ENCODE assay signal across 26 cellular contexts in the genomic region with DNA sequence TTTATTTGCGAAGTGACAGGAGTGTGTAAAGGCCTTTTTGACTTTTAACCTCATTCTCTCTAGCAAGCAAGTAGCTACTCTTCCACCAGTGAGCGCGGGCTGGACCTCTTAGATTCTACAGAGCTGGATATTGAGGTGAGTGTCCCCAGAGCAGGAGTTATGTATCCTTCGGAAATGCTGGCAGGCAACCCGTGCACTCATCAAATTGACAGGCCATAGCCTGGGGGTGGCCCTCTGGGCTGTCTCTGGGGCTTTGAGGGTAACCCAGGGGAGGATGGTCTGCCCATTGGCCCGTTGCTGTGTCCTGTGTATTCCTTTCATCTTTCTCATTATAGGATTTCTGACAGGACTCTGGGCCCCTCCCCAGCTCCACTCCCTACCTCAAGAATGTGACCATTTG. TPM values are rescaled to one million over a fixed set of nuclear protein-coding genes. Genes with fewer than 3 reads are reported as not detected.
DNase-seq lines count a peak whose midpoint lies in the region; ATAC-seq, FAIRE-seq and TF ChIP-seq lines count a peak whose summit lies in the region.
"Had no signal": no experiment of that assay in that cellular context is flagged by ENCODE, and none has a peak within 500 bp of the region (broad histone marks: within the 10 kb centered on the region; RNA-seq: fewer than 3 reads in every experiment).

No MANE protein-coding gene starts in this region.

- H3K36me3 ChIP-seq in OCI-LY7 (ENCODE audit: insufficient read depth, low read length) (peaks cover 9% of the 10 kb centered on the region; the same call in 1 of the 2 replicates), HepG2 (replicated peaks in 1 of 2; ENCODE audit: control insufficient read depth in 1 of 2, insufficient read depth in 2 of 2, low read length in 2 of 2) (no peaks in the 10 kb centered on the region), esophagus squamous epithelium (no peaks in the 10 kb centered on the region), psoas muscle (ENCODE audit: insufficient read depth in 1 of 2, low read depth in 1 of 2) (peaks cover 0 to 5% of the 10 kb centered on the region in 2 donors)
- H3K36me3 ChIP-seq: ascending aorta, gastrocnemius medialis, ovary, tibial artery had no signal

- H3K4me1 Mint-ChIP-seq in T-helper 1 cell treated with Interleukin-12 subunit alpha and Interleukin-12 subunit beta and Interleukin-4 antibody, amounts not matched to agents 30 μg/mL and 1 μg/mL, for 36 hours (ENCODE audit: low read depth) = peaks cover 63% of the 10 kb centered on the region
- H3K4me1 Mint-ChIP-seq in stimulated activated naive B cell treated with anti-CD40 and anti-IgM and Interleukin-4, amounts not matched to agents 10 μg/mL and 1 μg/mL and 100 μg/mL, for 72 hours = peaks cover 58 to 87% of the 10 kb centered on the region in 2 donors

- FAIRE-seq in HepG2 (lab: Jason Lieb, UNC) = no peak
- FAIRE-seq: kidney, TTC549 had no signal

- BruUV-seq in OCI-LY7 (replicated peaks; lab: Mats Ljungman, UMichigan) = no TSS peak
- BruUV-seq in HepG2 (replicated peaks; lab: Mats Ljungman, UMichigan) = no TSS peak

- no peak overlapping the region for H3K9ac ChIP-seq in HepG2 (ENCODE audit: insufficient read depth, low read depth, low read length)

- no peaks in the 10 kb centered on the region for H3K9me3 ChIP-seq in OCI-LY7 (ENCODE audit: low read length)
- H3K9me3 ChIP-seq in HepG2 (ENCODE audit: low read length) = no peaks in the 10 kb centered on the region
- no peaks in the 10 kb centered on the region for H3K9me3 ChIP-seq in esophagus squamous epithelium
- H3K9me3 ChIP-seq in psoas muscle = no peaks in the 10 kb centered on the region
- H3K9me3 ChIP-seq: ascending aorta, gastrocnemius medialis, ovary, tibial artery had no signal

- POLR2A ChIA-PET in OCI-LY7 (lab: Charles Lee) = interaction anchor here (0.8 to 1.7 kb wide), 3 partner anchors 9 to 19 kb away, joined by 3 to 5 read pairs (median 5); no protein-coding TSS in a partner anchor
- POLR2A ChIA-PET in HepG2 (lab: Yijun Ruan, JAX) = no interaction called here

- H3K4me2 ChIP-seq in OCI-LY7 (ENCODE audit: low read length) (peak overlapping the region; percentile 26; the same call in 1 of the 2 replicates), HepG2 (ENCODE audit: low read depth, low read length) (no peak overlapping the region)

- ATAC-seq in HepG2 (no peak), psoas muscle (no peak)
- no peak for ATAC-seq in stimulated activated naive B cell treated with anti-CD40 and anti-IgM and Interleukin-4, amounts not matched to agents 10 μg/mL and 1 μg/mL and 100 μg/mL, for 72 hours (replicated peaks)
- ATAC-seq: gastrocnemius medialis had no signal

- H3K27ac Mint-ChIP-seq in T-helper 1 cell treated with Interleukin-12 subunit alpha and Interleukin-12 subunit beta and Interleukin-4 antibody, amounts not matched to agents 30 μg/mL and 1 μg/mL, for 36 hours = peak overlapping the region; percentile 41
- H3K27ac Mint-ChIP-seq in stimulated activated naive B cell treated with anti-CD40 and anti-IgM and Interleukin-4, amounts not matched to agents 10 μg/mL and 1 μg/mL and 100 μg/mL, for 72 hours = peak overlapping the region; percentile 14

- peaks cover 11% of the 10 kb centered on the region for H3K36me3 Mint-ChIP-seq in T-helper 1 cell treated with Interleukin-12 subunit alpha and Interleukin-12 subunit beta and Interleukin-4 antibody, amounts not matched to agents 30 μg/mL and 1 μg/mL, for 36 hours (ENCODE audit: low read depth)
- H3K36me3 Mint-ChIP-seq in stimulated activated naive B cell treated with anti-CD40 and anti-IgM and Interleukin-4, amounts not matched to agents 10 μg/mL and 1 μg/mL and 100 μg/mL, for 72 hours = peaks cover 29 to 52% of the 10 kb centered on the region in 2 donors

- WGBS in HepG2 (ENCODE audit: low lambda C conversion rate) = 45% methylated on average over 6 of the region's 6 CpGs
- 72 to 88% methylated on average over 3 to 5 of the region's 6 CpGs for WGBS in esophagus squamous epithelium, 2 donors
- WGBS in psoas muscle, 3 donors = 49 to 54% (median 52%) methylated on average over 6 of the region's 6 CpGs

- intact Hi-C loops in OCI-LY7 (cut with micrococcal nuclease; ENCODE audit: unreplicated experiment) (no loop called here), HepG2 (cut with micrococcal nuclease; ENCODE audit: unreplicated experiment) (no loop called here), esophagus squamous epithelium (cut with DNase I) (no loop called here), psoas muscle (cut with DNase I) (loop anchor here (10.0 kb wide), 2 partner anchors 59 to 131 kb away; partner anchors contain the start of gene TRAPPC14 (in 1 of the 2))

- no peaks in the 10 kb centered on the region for H3K27me3 Mint-ChIP-seq in T-helper 1 cell treated with Interleukin-12 subunit alpha and Interleukin-12 subunit beta and Interleukin-4 antibody, amounts not matched to agents 30 μg/mL and 1 μg/mL, for 36 hours (ENCODE audit: low read depth)
- no peaks in the 10 kb centered on the region for H3K27me3 Mint-ChIP-seq in stimulated activated naive B cell treated with anti-CD40 and anti-IgM and Interleukin-4, amounts not matched to agents 10 μg/mL and 1 μg/mL and 100 μg/mL, for 72 hours

- no peak for TF ChIP-seq POLR2A in HepG2 (IDR thresholded peaks at IDR 0.05; ENCODE audit: insufficient read depth in 1 of 2, low read depth in 2 of 2, low read length in 2 of 2)
- TF ChIP-seq POLR2A in esophagus squamous epithelium (IDR thresholded peaks at IDR 0.05) = no peak

- no peak for TF ChIP-seq RAD21 in HepG2 (CRISPR knock-in tag; IDR thresholded peaks at IDR 0.05)

- no peaks in the 10 kb centered on the region; the same call in 1 of the 2 replicates for H3K79me2 ChIP-seq in OCI-LY7 (ENCODE audit: insufficient read depth, low read depth, low read length)
- no peaks in the 10 kb centered on the region for H3K79me2 ChIP-seq in HepG2 (ENCODE audit: insufficient read depth, low read length)

- H3K4me3 ChIP-seq in OCI-LY7 (ENCODE audit: low read depth, low read length, poor library complexity, severe bottlenecking) (no peak overlapping the region), HepG2 (replicated peaks in 1 of 3; ENCODE audit: insufficient read depth in 1 of 3, low read depth in 2 of 3, low read length in 3 of 3) (no peak overlapping the region), esophagus squamous epithelium (no peak overlapping the region), psoas muscle (no peak overlapping the region)
- H3K4me3 ChIP-seq: ascending aorta, gastrocnemius medialis, lung, ovary, tibial artery had no signal

- in situ Hi-C loops in HepG2 (cut with HindIII; ENCODE audit: extremely low pct_ligation_motif_present, low pct_unique_long_range_greater_than_20kb) (loop anchor here (5.0 kb wide), 1 partner anchor 81 kb away; no protein-coding TSS in a partner anchor), G401 (cut with HindIII; ENCODE audit: low sequenced_read_pairs) (no loop called here)

- no peaks in the 10 kb centered on the region for H4K20me1 ChIP-seq in OCI-LY7 (ENCODE audit: insufficient read depth, low read length)
- no peaks in the 10 kb centered on the region for H4K20me1 ChIP-seq in HepG2 (ENCODE audit: insufficient read depth, low read length)

- peak overlapping the region; percentile 96 for H3K27ac ChIP-seq in OCI-LY7 (ENCODE audit: low read depth, low read length, poor library complexity, severe bottlenecking)
- H3K27ac ChIP-seq in HepG2 (ENCODE audit: extremely low read length, insufficient read depth, low read length) = no peak overlapping the region
- H3K27ac ChIP-seq in esophagus squamous epithelium = no peak overlapping the region
- no peak overlapping the region for H3K27ac ChIP-seq in psoas muscle
- H3K27ac ChIP-seq: 22Rv1, ascending aorta, gastrocnemius medialis, ovary, tibial artery had no signal

- no peak overlapping the region for H3K4me3 Mint-ChIP-seq in T-helper 1 cell treated with Interleukin-12 subunit alpha and Interleukin-12 subunit beta and Interleukin-4 antibody, amounts not matched to agents 30 μg/mL and 1 μg/mL, for 36 hours
- H3K4me3 Mint-ChIP-seq in stimulated activated naive B cell treated with anti-CD40 and anti-IgM and Interleukin-4, amounts not matched to agents 10 μg/mL and 1 μg/mL and 100 μg/mL, for 72 hours = peak overlapping the region in 1 of 2 donors; percentile 15

- H3K4me1 ChIP-seq in OCI-LY7 (ENCODE audit: insufficient read depth, low read length, poor library complexity, severe bottlenecking) (peaks cover 89% of the 10 kb centered on the region), HepG2 (ENCODE audit: insufficient read depth, low read length) (peaks cover 34% of the 10 kb centered on the region), esophagus squamous epithelium (peaks cover 0 to 10% (median 0%) of the 10 kb centered on the region in 3 donors), psoas muscle (peaks cover 8% of the 10 kb centered on the region)
- H3K4me1 ChIP-seq: ascending aorta, tibial artery had no signal

- no peaks in the 10 kb centered on the region for H3K27me3 ChIP-seq in HepG2 (ENCODE audit: control insufficient read depth in 1 of 2, insufficient read depth in 2 of 2, low read length in 2 of 2)
- H3K27me3 ChIP-seq in esophagus squamous epithelium = no peaks in the 10 kb centered on the region
- H3K27me3 ChIP-seq in psoas muscle (ENCODE audit: insufficient read depth in 3 of 3, low read length in 2 of 3) = no peaks in the 10 kb centered on the region
- H3K27me3 ChIP-seq: ascending aorta, gastrocnemius medialis, ovary had no signal

- TF ChIP-seq CTCF in OCI-LY7 (conservative IDR thresholded peaks at IDR 0.05; ENCODE audit: low read length) = no peak
- TF ChIP-seq CTCF in HepG2 (CRISPR knock-in tag; IDR thresholded peaks at IDR 0.05) = no peak
- no peak for TF ChIP-seq CTCF in esophagus squamous epithelium (IDR thresholded peaks at IDR 0.05)
- TF ChIP-seq CTCF in psoas muscle (IDR thresholded peaks at IDR 0.05) = no peak

- H3K9me3 Mint-ChIP-seq in T-helper 1 cell treated with Interleukin-12 subunit alpha and Interleukin-12 subunit beta and Interleukin-4 antibody, amounts not matched to agents 30 μg/mL and 1 μg/mL, for 36 hours = no peaks in the 10 kb centered on the region
- peaks cover 0 to 4% of the 10 kb centered on the region in 2 donors for H3K9me3 Mint-ChIP-seq in stimulated activated naive B cell treated with anti-CD40 and anti-IgM and Interleukin-4, amounts not matched to agents 10 μg/mL and 1 μg/mL and 100 μg/mL, for 72 hours

- H2AFZ ChIP-seq in OCI-LY7 (ENCODE audit: low read length) (no peak overlapping the region), HepG2 (ENCODE audit: low read length) (no peak overlapping the region)

- no peaks in the 10 kb centered on the region for H3K9me2 ChIP-seq in OCI-LY7 (ENCODE audit: insufficient read depth, low read length)

- CTCF ChIA-PET in OCI-LY7 (lab: Charles Lee; ENCODE audit: unreplicated experiment) = no interaction called here
- CTCF ChIA-PET in HepG2 (lab: Yijun Ruan, JAX; ENCODE audit: low intra/inter-chr PET ratio, low total read pairs) = no interaction called here

- DNase-seq in T-helper 1 cell = no peak
- no peak for DNase-seq in OCI-LY7 (ENCODE audit: low spot score)
- no peak for DNase-seq in HepG2 (ENCODE audit: low spot score)
- DNase-seq in stimulated activated naive B cell treated with anti-CD40 and anti-IgM and Interleukin-4, amounts not matched to agents 10 μg/mL and 1 μg/mL and 100 μg/mL, for 72 hours = no peak
- no peak for DNase-seq in esophagus squamous epithelium (lab: John Stamatoyannopoulos, UW)
- no peak for DNase-seq in psoas muscle
- DNase-seq in G401 (ENCODE audit: low spot score) = no peak
- DNase-seq: activated CD4-positive, alpha-beta T cell treated with anti-CD3 and anti-CD28 coated beads, Interleukin-2, amount 50 U/mL, for 1 hour; AML-193; Calu3; effector CD8-positive, alpha-beta T cell; EL; kidney; NCI-H1105 treated with DMSO at 0.1 percent for 48 hours; NCI-H2107; NCI-H524; RPMI8226; tibial artery had no signal

- TF ChIP-seq EP300 in HepG2 (IDR thresholded peaks at IDR 0.05; ENCODE audit: low read depth in 2 of 2, low read length in 2 of 2) (no peak), HepG2 (CRISPR knock-in tag; IDR thresholded peaks at IDR 0.05; ENCODE audit: borderline replicate concordance) (no peak)

RNA-seq across cellular contexts. Expression of gene PVRIG, which starts 6.1 kb away (rescaled TPM):
- total RNA-seq in OCI-LY7 (2014; rRNA removed; shearing (Covaris generic)) = 61.5 and 83.3 TPM in 2 replicates
- total RNA-seq in OCI-LY7 (2022) (86.6 and 99.4 TPM in 2 replicates), HepG2 (2016; rRNA removed; fragmentation: Illumina TruSeq; extraction: Trizol) (not detected in 2 replicates), esophagus squamous epithelium (under 1 TPM; 0.26 to 0.99 (median 0.67) TPM), psoas muscle (under 1 TPM in 1 of 4 donors, not detected in 3; 0.61 TPM)
- not detected in 2 replicates for total RNA-seq in HepG2 (2016; cell fraction: cytosol; rRNA removed; fragmentation: Illumina TruSeq; extraction: Trizol; ENCODE audit: low read depth)
- total RNA-seq in HepG2 (2016; cell fraction: insoluble cytoplasmic fraction; rRNA removed; fragmentation: Illumina TruSeq; extraction: Trizol) = 0.06 TPM in 1 of 2 replicates, not detected in the other
- total RNA-seq in HepG2 (2016; cell fraction: membrane; rRNA removed; fragmentation: Illumina TruSeq; extraction: Trizol) = not detected in 2 replicates
- total RNA-seq in HepG2 (2016; cell fraction: nucleus; rRNA removed; fragmentation: Illumina TruSeq; extraction: Trizol) = not detected in 2 replicates
- polyA plus RNA-seq in HepG2 (2011; rRNA removed) (not detected in 2 replicates), psoas muscle (under 1 TPM; 0.05 to 0.14 (median 0.06) TPM)
- polyA plus RNA-seq in HepG2 (2011; cell fraction: cytosol; rRNA removed) = not detected in 2 replicates
- not detected in 2 replicates for polyA plus RNA-seq in HepG2 (2011; cell fraction: nucleus; rRNA removed)
- 0.54 TPM in 1 of 2 replicates, not detected in the other for polyA plus RNA-seq in HepG2 (2012)
- polyA plus RNA-seq in HepG2 (2016; cell fraction: cytosol; fragmentation: Illumina TruSeq; extraction: Trizol; ENCODE audit: low read depth) = not detected in 2 replicates
- not detected in 2 replicates for polyA plus RNA-seq in HepG2 (2016; cell fraction: insoluble cytoplasmic fraction; fragmentation: Illumina TruSeq; extraction: Trizol; ENCODE audit: low read depth)
- polyA plus RNA-seq in HepG2 (2016; cell fraction: membrane; fragmentation: Illumina TruSeq; extraction: Trizol; ENCODE audit: low read depth) = not detected in 2 replicates
- polyA plus RNA-seq in HepG2 (2016; cell fraction: nucleus; fragmentation: Illumina TruSeq; extraction: Trizol; ENCODE audit: insufficient read depth, low read depth) = not detected in 2 replicates
- 1.5 TPM in 1 of 2 replicates, not detected in the other for polyA minus RNA-seq in HepG2 (2011; rRNA and poly(A)+ RNA removed; ENCODE audit: low replicate concordance)
- polyA minus RNA-seq in HepG2 (2011; cell fraction: cytosol; rRNA and poly(A)+ RNA removed) = not detected in 2 replicates
- not detected in 2 replicates for polyA minus RNA-seq in HepG2 (2011; cell fraction: nucleus; rRNA and poly(A)+ RNA removed)
- not detected in 2 replicates for total RNA-seq in G401 (2014; rRNA removed; shearing (Covaris generic))
- total RNA-seq: Calu3, gastrocnemius medialis, myocyte had no signal

RNA-seq across cellular contexts. Expression of gene STAG3, which starts 36.0 kb away (rescaled TPM):
- 56.1 and 82.8 TPM in 2 replicates for total RNA-seq in OCI-LY7 (2014; rRNA removed; shearing (Covaris generic))
- total RNA-seq in OCI-LY7 (2022) (70.2 and 79.2 TPM in 2 replicates), HepG2 (2016; rRNA removed; fragmentation: Illumina TruSeq; extraction: Trizol) (0.22 and 0.33 TPM in 2 replicates), esophagus squamous epithelium (under 1 TPM in 2 of 4 donors, not detected in 2; 0.40 to 0.95 TPM), psoas muscle (under 1 TPM; 0.25 to 0.82 (median 0.47) TPM)
- not detected in 2 replicates for total RNA-seq in HepG2 (2016; cell fraction: cytosol; rRNA removed; fragmentation: Illumina TruSeq; extraction: Trizol; ENCODE audit: low read depth)
- total RNA-seq in HepG2 (2016; cell fraction: insoluble cytoplasmic fraction; rRNA removed; fragmentation: Illumina TruSeq; extraction: Trizol) = 0.15 and 0.43 TPM in 2 replicates
- total RNA-seq in HepG2 (2016; cell fraction: membrane; rRNA removed; fragmentation: Illumina TruSeq; extraction: Trizol) = 0.10 TPM in 1 of 2 replicates, not detected in the other
- 1.1 and 1.7 TPM in 2 replicates for total RNA-seq in HepG2 (2016; cell fraction: nucleus; rRNA removed; fragmentation: Illumina TruSeq; extraction: Trizol)
- polyA plus RNA-seq in HepG2 (2011; rRNA removed) (0.09 and 0.12 TPM in 2 replicates), psoas muscle (under 1 TPM; 0.18 to 0.86 (median 0.51) TPM)
- polyA plus RNA-seq in HepG2 (2011; cell fraction: cytosol; rRNA removed) = 0.05 and 0.08 TPM in 2 replicates
- 0.80 and 1.3 TPM in 2 replicates for polyA plus RNA-seq in HepG2 (2011; cell fraction: nucleus; rRNA removed)
- polyA plus RNA-seq in HepG2 (2012) = 2.9 and 4.8 TPM in 2 replicates
- polyA plus RNA-seq in HepG2 (2016; cell fraction: cytosol; fragmentation: Illumina TruSeq; extraction: Trizol; ENCODE audit: low read depth) = not detected in 2 replicates
- polyA plus RNA-seq in HepG2 (2016; cell fraction: insoluble cytoplasmic fraction; fragmentation: Illumina TruSeq; extraction: Trizol; ENCODE audit: low read depth) = not detected in 2 replicates
- not detected in 2 replicates for polyA plus RNA-seq in HepG2 (2016; cell fraction: membrane; fragmentation: Illumina TruSeq; extraction: Trizol; ENCODE audit: low read depth)
- 0.81 and 0.92 TPM in 2 replicates for polyA plus RNA-seq in HepG2 (2016; cell fraction: nucleus; fragmentation: Illumina TruSeq; extraction: Trizol; ENCODE audit: insufficient read depth, low read depth)
- polyA minus RNA-seq in HepG2 (2011; rRNA and poly(A)+ RNA removed; ENCODE audit: low replicate concordance) = 0.06 and 1.5 TPM in 2 replicates
- polyA minus RNA-seq in HepG2 (2011; cell fraction: cytosol; rRNA and poly(A)+ RNA removed) = not detected in 2 replicates
- polyA minus RNA-seq in HepG2 (2011; cell fraction: nucleus; rRNA and poly(A)+ RNA removed) = 0.52 and 0.62 TPM in 2 replicates
- total RNA-seq in G401 (2014; rRNA removed; shearing (Covaris generic)) = 0.68 and 3.3 TPM in 2 replicates
- total RNA-seq: ascending aorta, myocyte had no signal

RNA-seq across cellular contexts. Expression of gene GPC2, which starts 36.5 kb away (rescaled TPM):
- 20.2 and 33.2 TPM in 2 replicates for total RNA-seq in OCI-LY7 (2014; rRNA removed; shearing (Covaris generic))
- 23.2 and 31.7 TPM in 2 replicates for total RNA-seq in OCI-LY7 (2022)
- 0.10 and 0.64 TPM in 2 replicates for total RNA-seq in HepG2 (2016; rRNA removed; fragmentation: Illumina TruSeq; extraction: Trizol)
- total RNA-seq in HepG2 (2016; cell fraction: cytosol; rRNA removed; fragmentation: Illumina TruSeq; extraction: Trizol; ENCODE audit: low read depth) = 0.35 TPM in 1 of 2 replicates, not detected in the other
- 1.0 TPM in 1 of 2 replicates, not detected in the other for total RNA-seq in HepG2 (2016; cell fraction: insoluble cytoplasmic fraction; rRNA removed; fragmentation: Illumina TruSeq; extraction: Trizol)
- total RNA-seq in HepG2 (2016; cell fraction: membrane; rRNA removed; fragmentation: Illumina TruSeq; extraction: Trizol) = 0.12 and 0.14 TPM in 2 replicates
- 2.1 and 2.7 TPM in 2 replicates for total RNA-seq in HepG2 (2016; cell fraction: nucleus; rRNA removed; fragmentation: Illumina TruSeq; extraction: Trizol)
- polyA plus RNA-seq in HepG2 (2011; rRNA removed) = 0.76 and 0.78 TPM in 2 replicates
- polyA plus RNA-seq in HepG2 (2011; cell fraction: cytosol; rRNA removed) = 0.46 and 0.51 TPM in 2 replicates
- 6.6 and 8.4 TPM in 2 replicates for polyA plus RNA-seq in HepG2 (2011; cell fraction: nucleus; rRNA removed)
- polyA plus RNA-seq in HepG2 (2012) = 0.68 and 1.2 TPM in 2 replicates
- 0.05 TPM in 1 of 2 replicates, not detected in the other for polyA plus RNA-seq in HepG2 (2016; cell fraction: cytosol; fragmentation: Illumina TruSeq; extraction: Trizol; ENCODE audit: low read depth)
- 0.38 and 0.47 TPM in 2 replicates for polyA plus RNA-seq in HepG2 (2016; cell fraction: insoluble cytoplasmic fraction; fragmentation: Illumina TruSeq; extraction: Trizol; ENCODE audit: low read depth)
- 0.07 TPM in 1 of 2 replicates, not detected in the other for polyA plus RNA-seq in HepG2 (2016; cell fraction: membrane; fragmentation: Illumina TruSeq; extraction: Trizol; ENCODE audit: low read depth)
- polyA plus RNA-seq in HepG2 (2016; cell fraction: nucleus; fragmentation: Illumina TruSeq; extraction: Trizol; ENCODE audit: insufficient read depth, low read depth) = 3.9 and 4.1 TPM in 2 replicates
- 0.94 and 1.2 TPM in 2 replicates for polyA minus RNA-seq in HepG2 (2011; rRNA and poly(A)+ RNA removed; ENCODE audit: low replicate concordance)
- polyA minus RNA-seq in HepG2 (2011; cell fraction: cytosol; rRNA and poly(A)+ RNA removed) = 0.49 TPM in 1 of 2 replicates, not detected in the other
- 0.90 and 3.9 TPM in 2 replicates for polyA minus RNA-seq in HepG2 (2011; cell fraction: nucleus; rRNA and poly(A)+ RNA removed)
- total RNA-seq in esophagus squamous epithelium = 1 to 10 TPM in 1 of 4 donors, under 1 TPM in 2, not detected in 1; 0.57 to 1.4 (median 0.83) TPM
- under 1 TPM; 0.16 to 0.77 (median 0.36) TPM for total RNA-seq in psoas muscle
- polyA plus RNA-seq in psoas muscle = under 1 TPM; 0.30 to 0.38 (median 0.33) TPM
- 8.8 and 9.0 TPM in 2 replicates for total RNA-seq in G401 (2014; rRNA removed; shearing (Covaris generic))
- total RNA-seq: ascending aorta had no signal

RNA-seq across cellular contexts. Expression of gene GAL3ST4, which starts 45.3 kb away (rescaled TPM):
- 3.9 and 4.6 TPM in 2 replicates for total RNA-seq in OCI-LY7 (2014; rRNA removed; shearing (Covaris generic))
- total RNA-seq in OCI-LY7 (2022) (5.2 and 6.1 TPM in 2 replicates), HepG2 (2016; rRNA removed; fragmentation: Illumina TruSeq; extraction: Trizol) (0.29 TPM in 1 of 2 replicates, not detected in the other), esophagus squamous epithelium (1 to 10 TPM; 2.5 to 7.5 (median 5.3) TPM), psoas muscle (1 to 10 TPM in 2 of 4 donors, under 1 TPM in 2; 0.23 to 3.8 (median 0.95) TPM)
- not detected in 2 replicates for total RNA-seq in HepG2 (2016; cell fraction: cytosol; rRNA removed; fragmentation: Illumina TruSeq; extraction: Trizol; ENCODE audit: low read depth)
- total RNA-seq in HepG2 (2016; cell fraction: insoluble cytoplasmic fraction; rRNA removed; fragmentation: Illumina TruSeq; extraction: Trizol) = 0.07 and 0.13 TPM in 2 replicates
- total RNA-seq in HepG2 (2016; cell fraction: membrane; rRNA removed; fragmentation: Illumina TruSeq; extraction: Trizol) = 0.06 and 0.14 TPM in 2 replicates
- total RNA-seq in HepG2 (2016; cell fraction: nucleus; rRNA removed; fragmentation: Illumina TruSeq; extraction: Trizol) = 0.28 and 0.34 TPM in 2 replicates
- polyA plus RNA-seq in HepG2 (2011; rRNA removed) (0.41 and 0.73 TPM in 2 replicates), psoas muscle (under 1 TPM; 0.45 to 0.57 (median 0.52) TPM)
- polyA plus RNA-seq in HepG2 (2011; cell fraction: cytosol; rRNA removed) = 0.24 and 0.25 TPM in 2 replicates
- polyA plus RNA-seq in HepG2 (2011; cell fraction: nucleus; rRNA removed) = 1.7 and 1.8 TPM in 2 replicates
- 0.35 and 0.71 TPM in 2 replicates for polyA plus RNA-seq in HepG2 (2012)
- polyA plus RNA-seq in HepG2 (2016; cell fraction: cytosol; fragmentation: Illumina TruSeq; extraction: Trizol; ENCODE audit: low read depth) = 0.15 TPM in 1 of 2 replicates, not detected in the other
- polyA plus RNA-seq in HepG2 (2016; cell fraction: insoluble cytoplasmic fraction; fragmentation: Illumina TruSeq; extraction: Trizol; ENCODE audit: low read depth) = 0.22 and 0.42 TPM in 2 replicates
- polyA plus RNA-seq in HepG2 (2016; cell fraction: membrane; fragmentation: Illumina TruSeq; extraction: Trizol; ENCODE audit: low read depth) = 0.13 and 0.14 TPM in 2 replicates
- 0.70 and 1.3 TPM in 2 replicates for polyA plus RNA-seq in HepG2 (2016; cell fraction: nucleus; fragmentation: Illumina TruSeq; extraction: Trizol; ENCODE audit: insufficient read depth, low read depth)
- 0.58 and 0.64 TPM in 2 replicates for polyA minus RNA-seq in HepG2 (2011; rRNA and poly(A)+ RNA removed; ENCODE audit: low replicate concordance)
- polyA minus RNA-seq in HepG2 (2011; cell fraction: cytosol; rRNA and poly(A)+ RNA removed) = not detected in 2 replicates
- polyA minus RNA-seq in HepG2 (2011; cell fraction: nucleus; rRNA and poly(A)+ RNA removed) = 0.25 and 0.26 TPM in 2 replicates
- 0.81 TPM in 1 of 2 replicates, not detected in the other for total RNA-seq in G401 (2014; rRNA removed; shearing (Covaris generic))

RNA-seq across cellular contexts. Expression of gene TRAPPC14, which starts 55.1 kb away (rescaled TPM):
- 30.6 and 38.8 TPM in 2 replicates for total RNA-seq in OCI-LY7 (2014; rRNA removed; shearing (Covaris generic))
- total RNA-seq in OCI-LY7 (2022) = 41.6 and 49.9 TPM in 2 replicates
- 2.0 and 9.6 TPM in 2 replicates for total RNA-seq in HepG2 (2016; rRNA removed; fragmentation: Illumina TruSeq; extraction: Trizol)
- 1.5 and 1.8 TPM in 2 replicates for total RNA-seq in HepG2 (2016; cell fraction: cytosol; rRNA removed; fragmentation: Illumina TruSeq; extraction: Trizol; ENCODE audit: low read depth)
- total RNA-seq in HepG2 (2016; cell fraction: insoluble cytoplasmic fraction; rRNA removed; fragmentation: Illumina TruSeq; extraction: Trizol) = 2.3 and 9.9 TPM in 2 replicates
- 3.1 and 3.3 TPM in 2 replicates for total RNA-seq in HepG2 (2016; cell fraction: membrane; rRNA removed; fragmentation: Illumina TruSeq; extraction: Trizol)
- total RNA-seq in HepG2 (2016; cell fraction: nucleus; rRNA removed; fragmentation: Illumina TruSeq; extraction: Trizol) = 15.6 and 20.8 TPM in 2 replicates
- 4.7 and 7.0 TPM in 2 replicates for polyA plus RNA-seq in HepG2 (2011; rRNA removed)
- polyA plus RNA-seq in HepG2 (2011; cell fraction: cytosol; rRNA removed) = 1.6 and 1.7 TPM in 2 replicates
- 46.2 and 74.5 TPM in 2 replicates for polyA plus RNA-seq in HepG2 (2011; cell fraction: nucleus; rRNA removed)
- 7.0 and 9.8 TPM in 2 replicates for polyA plus RNA-seq in HepG2 (2012)
- 1.8 TPM in 2 replicates for polyA plus RNA-seq in HepG2 (2016; cell fraction: cytosol; fragmentation: Illumina TruSeq; extraction: Trizol; ENCODE audit: low read depth)
- polyA plus RNA-seq in HepG2 (2016; cell fraction: insoluble cytoplasmic fraction; fragmentation: Illumina TruSeq; extraction: Trizol; ENCODE audit: low read depth) = 3.5 and 4.4 TPM in 2 replicates
- 3.1 TPM in 2 replicates for polyA plus RNA-seq in HepG2 (2016; cell fraction: membrane; fragmentation: Illumina TruSeq; extraction: Trizol; ENCODE audit: low read depth)
- 51.8 and 52.2 TPM in 2 replicates for polyA plus RNA-seq in HepG2 (2016; cell fraction: nucleus; fragmentation: Illumina TruSeq; extraction: Trizol; ENCODE audit: insufficient read depth, low read depth)
- polyA minus RNA-seq in HepG2 (2011; rRNA and poly(A)+ RNA removed; ENCODE audit: low replicate concordance) = 10.0 and 12.3 TPM in 2 replicates
- 1.5 and 2.7 TPM in 2 replicates for polyA minus RNA-seq in HepG2 (2011; cell fraction: cytosol; rRNA and poly(A)+ RNA removed)
- 15.2 and 18.6 TPM in 2 replicates for polyA minus RNA-seq in HepG2 (2011; cell fraction: nucleus; rRNA and poly(A)+ RNA removed)
- total RNA-seq in esophagus squamous epithelium = 10 to 100 TPM in 3 of 4 donors, 1 to 10 TPM in 1; 9.3 to 20.2 (median 13.1) TPM
- total RNA-seq in psoas muscle = 10 to 100 TPM in 1 of 4 donors, 1 to 10 TPM in 3; 4.1 to 14.2 (median 7.4) TPM
- 10 to 100 TPM in 1 of 3 donors, 1 to 10 TPM in 2; 5.2 to 13.1 (median 9.8) TPM for polyA plus RNA-seq in psoas muscle
- total RNA-seq in G401 (2014; rRNA removed; shearing (Covaris generic)) = 9.0 and 14.4 TPM in 2 replicates

Comparison
In these comparisons a context has a peak if more than half of its experiments do, and no peak if none do; other contexts are left out.
1. RNA of gene PVRIG, which starts 6.1 kb away (total RNA-seq): 61.5 to 99.4 TPM in OCI-LY7; 0.26 to 0.99 TPM in esophagus squamous epithelium, 0.61 TPM in psoas muscle, 0.06 TPM in HepG2 and not detected in G401; every median in the first group is over 10 times any median in the second.
2. RNA of gene STAG3, which starts 36.0 kb away (total RNA-seq): 56.1 to 82.8 TPM in OCI-LY7; 0.68 to 3.3 TPM in G401, 0.25 to 0.82 TPM in psoas muscle, 0.40 to 0.95 TPM in esophagus squamous epithelium and 0.10 to 1.7 TPM in HepG2; every median in the first group is over 10 times any median in the second.
3. intact Hi-C loops: an anchor here in psoas muscle (10.0 kb wide); none called in OCI-LY7, HepG2 and esophagus squamous epithelium.